In the genomic region with DNA sequence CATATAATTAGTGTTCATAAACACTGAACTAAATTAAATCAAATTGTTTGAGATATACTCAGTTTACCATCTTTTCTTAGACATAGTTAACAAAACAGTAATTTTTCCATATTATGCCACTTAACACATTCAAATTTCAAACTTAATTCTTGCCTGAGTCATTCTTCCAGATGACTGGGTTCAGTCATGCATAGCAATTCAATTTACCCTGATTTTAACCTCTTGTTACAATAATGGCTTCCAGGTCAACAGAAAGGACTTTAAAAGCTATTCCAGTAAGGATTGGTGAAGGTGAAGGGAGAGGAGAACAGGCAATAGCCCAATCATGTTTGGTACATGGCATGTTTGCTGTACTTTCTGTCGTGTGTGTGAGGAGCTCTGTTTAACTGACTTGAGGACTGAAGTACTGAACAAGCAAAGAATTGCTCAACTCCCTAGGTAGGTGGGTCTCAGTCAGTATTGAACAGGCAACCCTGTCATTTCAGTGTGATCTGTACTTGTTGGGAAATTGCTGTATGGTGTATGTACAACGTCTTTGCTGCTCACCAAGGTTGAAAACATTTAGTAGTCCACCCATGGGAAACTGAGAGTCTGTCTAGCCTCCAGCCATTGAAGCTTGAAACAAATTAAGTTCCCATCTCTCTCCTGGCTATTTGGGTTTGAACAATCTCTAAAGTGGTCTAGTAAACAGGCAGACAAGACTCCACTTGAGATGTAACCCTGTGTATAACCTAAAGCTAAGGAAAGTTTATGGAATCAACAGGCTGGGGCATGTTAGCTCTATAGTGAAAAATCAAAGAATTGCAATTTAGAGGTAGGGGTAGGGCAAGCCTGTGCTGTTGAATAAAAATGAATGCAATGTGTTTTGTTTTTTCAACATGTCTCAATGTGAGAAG, we compare ENCODE assay signal across 14 cellular contexts.
A peak's percentile ranks its signal among the peaks of the same experiment; 100 is the strongest.
DNase-seq lines count a peak whose midpoint lies in the region; ATAC-seq and TF ChIP-seq lines count a peak whose summit lies in the region.
"Had no signal": no experiment of that assay in that cellular context is flagged by ENCODE, and none has a peak within 500 bp of the region (broad histone marks: within the 10 kb centered on the region; RNA-seq: fewer than 3 reads in every experiment).

No MANE protein-coding gene starts in this region.

- no peak for TF ChIP-seq POLR2A in upper lobe of left lung (IDR thresholded peaks at IDR 0.05)

- no peaks in the 10 kb centered on the region for H3K27me3 ChIP-seq in lower lobe of right lung (ENCODE audit: low read depth)
- H3K27me3 ChIP-seq in upper lobe of left lung, result no peaks in the 10 kb centered on the region
- H3K27me3 ChIP-seq: brain microvascular endothelial cell, sigmoid colon, testis had no signal

- H3K36me3 ChIP-seq in lower lobe of right lung (no peaks in the 10 kb centered on the region), upper lobe of left lung (no peaks in the 10 kb centered on the region)
- H3K36me3 ChIP-seq: brain microvascular endothelial cell, sigmoid colon had no signal

- H3K36me3 Mint-ChIP-seq in effector memory CD8-positive, alpha-beta T cell (ENCODE audit: insufficient read depth), result no peaks in the 10 kb centered on the region

- H3K4me1 ChIP-seq in lower lobe of right lung, result no peaks in the 10 kb centered on the region
- H3K4me1 ChIP-seq in upper lobe of left lung, result peaks cover 0 to 15% (median 7%) of the 10 kb centered on the region in 4 donors
- H3K4me1 ChIP-seq: testis had no signal

- no peak for TF ChIP-seq CTCF in epithelial cell of esophagus (IDR thresholded peaks at IDR 0.05; ENCODE audit: insufficient read depth, low read depth, low read length, missing control alignments)
- no peak for TF ChIP-seq CTCF in lower lobe of right lung (IDR thresholded peaks at IDR 0.05)
- TF ChIP-seq CTCF in upper lobe of left lung (IDR thresholded peaks at IDR 0.05), result no peak

- H3K27ac Mint-ChIP-seq in effector memory CD8-positive, alpha-beta T cell, result peak overlapping the region in 1 of 2 donors; percentile 26
- H3K27ac Mint-ChIP-seq: activated CD4-positive, alpha-beta T cell treated with anti-CD3 and anti-CD28 coated beads for 36 hours; endodermal cell had no signal

- H3K9me3 ChIP-seq in lower lobe of right lung, result no peaks in the 10 kb centered on the region
- no peaks in the 10 kb centered on the region for H3K9me3 ChIP-seq in upper lobe of left lung
- H3K9me3 ChIP-seq: sigmoid colon, testis had no signal

- H3K4me3 ChIP-seq in epithelial cell of esophagus (ENCODE audit: low read length) (no peak overlapping the region), lower lobe of right lung (no peak overlapping the region), upper lobe of left lung (no peak overlapping the region)
- H3K4me3 ChIP-seq: sigmoid colon, testis had no signal

- peak; percentile 90 to 96 for ATAC-seq in lower lobe of right lung
- ATAC-seq in upper lobe of left lung (ENCODE audit: low FRiP score in 2 of 2), result peak; percentile 53 to 86
- no peak for ATAC-seq in effector memory CD8-positive, alpha-beta T cell (replicated peaks)
- no peak for ATAC-seq in HG02588 (IDR thresholded peaks at IDR 0.05; ENCODE audit: unreplicated experiment)
- ATAC-seq: activated CD4-positive, alpha-beta T cell treated with anti-CD3 and anti-CD28 coated beads for 36 hours had no signal

- H3K9me3 Mint-ChIP-seq in effector memory CD8-positive, alpha-beta T cell, result no peaks in the 10 kb centered on the region

- no peak overlapping the region for H3K4me3 Mint-ChIP-seq in effector memory CD8-positive, alpha-beta T cell
- H3K4me3 Mint-ChIP-seq: activated CD4-positive, alpha-beta T cell treated with anti-CD3 and anti-CD28 coated beads for 36 hours; endodermal cell had no signal

- 67 to 76% methylated on average over 2 of the region's 2 CpGs for WGBS in upper lobe of left lung, 2 donors

- peak; percentile 44 for DNase-seq in DMS53 (lab: John Stamatoyannopoulos, UW)
- no peak for DNase-seq in DMS53 treated with DMSO at 0.1 percent for 48 hours (lab: John Stamatoyannopoulos, UW; ENCODE audit: unreplicated experiment)
- DNase-seq in epithelial cell of esophagus (ENCODE audit: low read depth), result peak; percentile 87
- no peak for DNase-seq in lower lobe of right lung
- DNase-seq in upper lobe of left lung, result peak in 1 of 2 donors; percentile 33
- no peak for DNase-seq in effector memory CD8-positive, alpha-beta T cell
- DNase-seq in activated CD4-positive, alpha-beta T cell treated with anti-CD3 and anti-CD28 coated beads for 48 hours, result no peak
- DNase-seq: activated CD4-positive, alpha-beta T cell treated with anti-CD3 and anti-CD28 coated beads for 36 hours; brain microvascular endothelial cell; endodermal cell; NCI-H1930; sigmoid colon; testis had no signal

- H3K27ac ChIP-seq in lower lobe of right lung, result peak overlapping the region; percentile 25
- H3K27ac ChIP-seq in upper lobe of left lung, result peak overlapping the region in 3 of 4 donors; percentile 21 to 58 (median 54)
- H3K27ac ChIP-seq: brain microvascular endothelial cell, sigmoid colon, testis had no signal

- TF ChIP-seq EP300 in upper lobe of left lung (IDR thresholded peaks at IDR 0.05), result peak in 1 of 4 donors; percentile 41

- H3K27me3 Mint-ChIP-seq in effector memory CD8-positive, alpha-beta T cell, result no peaks in the 10 kb centered on the region
- H3K27me3 Mint-ChIP-seq: activated CD4-positive, alpha-beta T cell treated with anti-CD3 and anti-CD28 coated beads for 36 hours had no signal

- intact Hi-C loops in lower lobe of right lung (cut with DNase I), result loop anchor here (10.0 kb wide), 1 partner anchor 316 kb away; no protein-coding TSS in a partner anchor

- peaks cover 0 to 4% of the 10 kb centered on the region in 2 donors for H3K4me1 Mint-ChIP-seq in effector memory CD8-positive, alpha-beta T cell (ENCODE audit: low read depth in 2 of 2)
- H3K4me1 Mint-ChIP-seq: endodermal cell had no signal

Comparison
In these comparisons a context has a peak if more than half of its experiments do, and no peak if none do; other contexts are left out.
1. DNase-seq: peak in DMS53 (single experiment) and epithelial cell of esophagus (single experiment); none in DMS53 treated with DMSO at 0.1 percent for 48 hours (single experiment), lower lobe of right lung (single experiment), effector memory CD8-positive, alpha-beta T cell (0 of 3) and activated CD4-positive, alpha-beta T cell treated with anti-CD3 and anti-CD28 coated beads for 48 hours (single experiment).
2. ATAC-seq: peak in lower lobe of right lung (2 of 2) and upper lobe of left lung (2 of 2); none in effector memory CD8-positive, alpha-beta T cell (single experiment) and HG02588 (single experiment).